In genomic region chr5:5784114-5784513, GRCh38 we compare ENCODE assay signal across 25 cellular contexts.
"Had no signal": no experiment of that assay in that cellular context is flagged by ENCODE, and none has a peak within 500 bp of the region (broad histone marks: within the 10 kb centered on the region; RNA-seq: fewer than 3 reads in every experiment).

No MANE protein-coding gene starts in this region.

- H3K27ac Mint-ChIP-seq: activated B cell treated with CpG ODN at 0.5 μM for 24 hours; activated CD4-positive, alpha-beta T cell treated with anti-CD3 and anti-CD28 coated beads for 36 hours; activated naive CD8-positive, alpha-beta T cell; activated T-cell treated with anti-CD3 and anti-CD28 coated beads, Interleukin-2, amount 50 U/mL, for 24 hours; activated T-helper 2 cell treated with anti-CD3 and anti-CD28 coated beads, Interferon-gamma antibody, Interleukin-2, Interleukin-4, amounts not matched to agents 10 μg/mL and 5 μg/mL and 100 μg/mL, durations not matched to agents 14 hours and 24 hours and 36 hours; progenitor cell of endocrine pancreas had no signal

- H3K27me3 Mint-ChIP-seq: activated B cell treated with CpG ODN at 0.5 μM for 24 hours; activated CD4-positive, alpha-beta T cell treated with anti-CD3 and anti-CD28 coated beads for 36 hours; activated T-cell treated with anti-CD3 and anti-CD28 coated beads, Interleukin-2, amount 50 U/mL, for 24 hours; naive B cell; progenitor cell of endocrine pancreas had no signal

- H3K36me3 ChIP-seq: adrenal gland, ascending aorta, esophagus muscularis mucosa, heart left ventricle, upper lobe of left lung had no signal

- H3K4me1 ChIP-seq: adrenal gland, ascending aorta, heart left ventricle, upper lobe of left lung had no signal

- H3K4me1 Mint-ChIP-seq: activated CD4-positive, alpha-beta T cell treated with anti-CD3 and anti-CD28 coated beads for 36 hours; naive B cell had no signal

- H3K4me3 ChIP-seq: adrenal gland, ascending aorta, upper lobe of left lung had no signal

- ATAC-seq: activated CD4-positive, alpha-beta T cell treated with anti-CD3 and anti-CD28 coated beads for 36 hours; heart left ventricle; left ventricle myocardium superior; stimulated activated naive CD8-positive, alpha-beta T cell treated with anti-CD3 and anti-CD28 coated beads, Interleukin-15, Interleukin-2, amounts not matched to agents 100 U/mL and 50 U/mL, for 24 hours had no signal

- H3K4me3 Mint-ChIP-seq: activated B cell treated with CpG ODN at 0.5 μM for 24 hours; activated CD4-positive, alpha-beta T cell treated with anti-CD3 and anti-CD28 coated beads for 36 hours; activated naive CD8-positive, alpha-beta T cell; activated T-cell treated with anti-CD3 and anti-CD28 coated beads, Interleukin-2, amount 50 U/mL, for 24 hours; naive B cell had no signal

- DNase-seq: activated B cell treated with CpG ODN at 0.5 μM for 24 hours; activated CD4-positive, alpha-beta T cell treated with anti-CD3 and anti-CD28 coated beads for 36 hours; activated CD4-positive, alpha-beta T cell treated with anti-CD3 and anti-CD28 coated beads, Interleukin-2, amount 50 U/mL, for 4 hours; activated CD8-positive, alpha-beta memory T cell treated with anti-CD3 and anti-CD28 coated beads for 24 hours; activated CD8-positive, alpha-beta memory T cell treated with anti-CD3 and anti-CD28 coated beads, Interleukin-2, amount 50 U/mL, for 4 hours; activated naive CD4-positive, alpha-beta T cell; activated T-cell treated with anti-CD3 and anti-CD28 coated beads, Interleukin-2, amount 50 U/mL, for 24 hours; adrenal gland; central memory CD4-positive, alpha-beta T cell; dermis blood vessel endothelial cell; effector memory CD4-positive, alpha-beta T cell; heart left ventricle; left ventricle myocardium superior; mammary epithelial cell; naive B cell; stimulated activated CD4-positive, alpha-beta T cell treated with anti-CD3 and anti-CD28 coated beads, Interleukin-12 subunit alpha, Interleukin-12 subunit beta, amount 100 ng/mL, for 4 hours; stimulated activated CD4-positive, alpha-beta T cell treated with anti-CD3 and anti-CD28 coated beads, Interleukin-4, amount 100 ng/mL, for 4 hours; stimulated activated naive CD8-positive, alpha-beta T cell treated with anti-CD3 and anti-CD28 coated beads, Interleukin-15, Interleukin-2, amounts not matched to agents 100 U/mL and 50 U/mL, for 24 hours; T-helper 9 cell; upper lobe of left lung had no signal

- H3K36me3 Mint-ChIP-seq: activated naive CD8-positive, alpha-beta T cell had no signal

- H3K27ac ChIP-seq: ascending aorta, upper lobe of left lung had no signal

- H3K9me3 ChIP-seq: adrenal gland, ascending aorta, esophagus muscularis mucosa, upper lobe of left lung had no signal

- H3K27me3 ChIP-seq: adrenal gland, ascending aorta, esophagus muscularis mucosa, heart left ventricle, upper lobe of left lung had no signal
